1 cellular context compared by ENCODE assay signal in the genomic region with DNA sequence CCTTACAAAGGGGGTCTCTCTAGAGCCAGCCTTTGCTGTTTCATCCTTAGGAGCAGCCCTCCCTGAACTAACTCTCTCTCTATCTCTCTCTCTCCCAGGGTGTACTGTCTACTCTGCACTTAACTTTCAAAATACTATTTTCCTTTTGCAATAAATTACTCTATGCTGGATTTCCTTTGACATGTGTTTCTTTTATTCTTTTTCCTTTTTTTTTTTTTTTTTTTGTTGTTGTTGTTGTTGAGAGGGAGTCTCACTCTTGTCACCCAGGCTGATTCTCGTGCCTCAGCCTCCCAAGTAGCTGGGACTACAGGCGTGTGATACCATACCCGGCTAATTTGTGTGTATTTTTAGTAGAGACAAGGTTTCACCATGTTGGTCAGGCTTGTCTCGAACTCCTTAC.
TF ChIP-seq lines count a peak whose summit lies in the region.

No MANE protein-coding gene starts in this region.

TF ChIP-seq in GM23338, 12 proteins besides CTCF, POLR2A, EP300 and RAD21 (continued from another document):
- TF ChIP-seq, protein P1, sequence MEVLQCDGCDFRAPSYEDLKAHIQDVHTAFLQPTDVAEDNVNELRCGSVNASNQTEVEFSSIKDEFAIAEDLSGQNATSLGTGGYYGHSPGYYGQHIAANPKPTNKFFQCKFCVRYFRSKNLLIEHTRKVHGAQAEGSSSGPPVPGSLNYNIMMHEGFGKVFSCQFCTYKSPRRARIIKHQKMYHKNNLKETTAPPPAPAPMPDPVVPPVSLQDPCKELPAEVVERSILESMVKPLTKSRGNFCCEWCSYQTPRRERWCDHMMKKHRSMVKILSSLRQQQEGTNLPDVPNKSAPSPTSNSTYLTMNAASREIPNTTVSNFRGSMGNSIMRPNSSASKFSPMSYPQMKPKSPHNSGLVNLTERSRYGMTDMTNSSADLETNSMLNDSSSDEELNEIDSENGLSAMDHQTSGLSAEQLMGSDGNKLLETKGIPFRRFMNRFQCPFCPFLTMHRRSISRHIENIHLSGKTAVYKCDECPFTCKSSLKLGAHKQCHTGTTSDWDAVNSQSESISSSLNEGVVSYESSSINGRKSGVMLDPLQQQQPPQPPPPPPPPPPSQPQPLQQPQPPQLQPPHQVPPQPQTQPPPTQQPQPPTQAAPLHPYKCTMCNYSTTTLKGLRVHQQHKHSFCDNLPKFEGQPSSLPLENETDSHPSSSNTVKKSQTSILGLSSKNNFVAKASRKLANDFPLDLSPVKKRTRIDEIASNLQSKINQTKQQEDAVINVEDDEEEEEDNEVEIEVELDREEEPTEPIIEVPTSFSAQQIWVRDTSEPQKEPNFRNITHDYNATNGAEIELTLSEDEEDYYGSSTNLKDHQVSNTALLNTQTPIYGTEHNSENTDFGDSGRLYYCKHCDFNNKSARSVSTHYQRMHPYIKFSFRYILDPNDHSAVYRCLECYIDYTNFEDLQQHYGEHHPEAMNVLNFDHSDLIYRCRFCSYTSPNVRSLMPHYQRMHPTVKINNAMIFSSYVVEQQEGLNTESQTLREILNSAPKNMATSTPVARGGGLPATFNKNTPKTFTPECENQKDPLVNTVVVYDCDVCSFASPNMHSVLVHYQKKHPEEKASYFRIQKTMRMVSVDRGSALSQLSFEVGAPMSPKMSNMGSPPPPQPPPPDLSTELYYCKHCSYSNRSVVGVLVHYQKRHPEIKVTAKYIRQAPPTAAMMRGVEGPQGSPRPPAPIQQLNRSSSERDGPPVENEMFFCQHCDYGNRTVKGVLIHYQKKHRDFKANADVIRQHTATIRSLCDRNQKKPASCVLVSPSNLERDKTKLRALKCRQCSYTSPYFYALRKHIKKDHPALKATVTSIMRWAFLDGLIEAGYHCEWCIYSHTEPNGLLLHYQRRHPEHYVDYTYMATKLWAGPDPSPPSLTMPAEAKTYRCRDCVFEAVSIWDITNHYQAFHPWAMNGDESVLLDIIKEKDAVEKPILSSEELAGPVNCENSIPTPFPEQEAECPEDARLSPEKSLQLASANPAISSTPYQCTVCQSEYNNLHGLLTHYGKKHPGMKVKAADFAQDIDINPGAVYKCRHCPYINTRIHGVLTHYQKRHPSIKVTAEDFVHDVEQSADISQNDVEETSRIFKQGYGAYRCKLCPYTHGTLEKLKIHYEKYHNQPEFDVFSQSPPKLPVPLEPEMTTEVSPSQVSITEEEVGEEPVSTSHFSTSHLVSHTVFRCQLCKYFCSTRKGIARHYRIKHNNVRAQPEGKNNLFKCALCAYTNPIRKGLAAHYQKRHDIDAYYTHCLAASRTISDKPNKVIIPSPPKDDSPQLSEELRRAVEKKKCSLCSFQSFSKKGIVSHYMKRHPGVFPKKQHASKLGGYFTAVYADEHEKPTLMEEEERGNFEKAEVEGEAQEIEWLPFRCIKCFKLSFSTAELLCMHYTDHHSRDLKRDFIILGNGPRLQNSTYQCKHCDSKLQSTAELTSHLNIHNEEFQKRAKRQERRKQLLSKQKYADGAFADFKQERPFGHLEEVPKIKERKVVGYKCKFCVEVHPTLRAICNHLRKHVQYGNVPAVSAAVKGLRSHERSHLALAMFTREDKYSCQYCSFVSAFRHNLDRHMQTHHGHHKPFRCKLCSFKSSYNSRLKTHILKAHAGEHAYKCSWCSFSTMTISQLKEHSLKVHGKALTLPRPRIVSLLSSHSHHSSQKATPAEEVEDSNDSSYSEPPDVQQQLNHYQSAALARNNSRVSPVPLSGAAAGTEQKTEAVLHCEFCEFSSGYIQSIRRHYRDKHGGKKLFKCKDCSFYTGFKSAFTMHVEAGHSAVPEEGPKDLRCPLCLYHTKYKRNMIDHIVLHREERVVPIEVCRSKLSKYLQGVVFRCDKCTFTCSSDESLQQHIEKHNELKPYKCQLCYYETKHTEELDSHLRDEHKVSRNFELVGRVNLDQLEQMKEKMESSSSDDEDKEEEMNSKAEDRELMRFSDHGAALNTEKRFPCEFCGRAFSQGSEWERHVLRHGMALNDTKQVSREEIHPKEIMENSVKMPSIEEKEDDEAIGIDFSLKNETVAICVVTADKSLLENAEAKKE (CRISPR knock-in tag; IDR thresholded peaks at IDR 0.05): no peak
- TF ChIP-seq, protein P2, sequence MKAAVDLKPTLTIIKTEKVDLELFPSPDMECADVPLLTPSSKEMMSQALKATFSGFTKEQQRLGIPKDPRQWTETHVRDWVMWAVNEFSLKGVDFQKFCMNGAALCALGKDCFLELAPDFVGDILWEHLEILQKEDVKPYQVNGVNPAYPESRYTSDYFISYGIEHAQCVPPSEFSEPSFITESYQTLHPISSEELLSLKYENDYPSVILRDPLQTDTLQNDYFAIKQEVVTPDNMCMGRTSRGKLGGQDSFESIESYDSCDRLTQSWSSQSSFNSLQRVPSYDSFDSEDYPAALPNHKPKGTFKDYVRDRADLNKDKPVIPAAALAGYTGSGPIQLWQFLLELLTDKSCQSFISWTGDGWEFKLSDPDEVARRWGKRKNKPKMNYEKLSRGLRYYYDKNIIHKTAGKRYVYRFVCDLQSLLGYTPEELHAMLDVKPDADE (IDR thresholded peaks at IDR 0.05): no peak
- TF ChIP-seq ZNF331 (CRISPR knock-in tag; IDR thresholded peaks at IDR 0.05; ENCODE audit: low read depth): no peak
- no peak for TF ChIP-seq EZH2phosphoT487 (IDR thresholded peaks at IDR 0.05; ENCODE audit: unreplicated experiment)
- TF ChIP-seq, protein P3, sequence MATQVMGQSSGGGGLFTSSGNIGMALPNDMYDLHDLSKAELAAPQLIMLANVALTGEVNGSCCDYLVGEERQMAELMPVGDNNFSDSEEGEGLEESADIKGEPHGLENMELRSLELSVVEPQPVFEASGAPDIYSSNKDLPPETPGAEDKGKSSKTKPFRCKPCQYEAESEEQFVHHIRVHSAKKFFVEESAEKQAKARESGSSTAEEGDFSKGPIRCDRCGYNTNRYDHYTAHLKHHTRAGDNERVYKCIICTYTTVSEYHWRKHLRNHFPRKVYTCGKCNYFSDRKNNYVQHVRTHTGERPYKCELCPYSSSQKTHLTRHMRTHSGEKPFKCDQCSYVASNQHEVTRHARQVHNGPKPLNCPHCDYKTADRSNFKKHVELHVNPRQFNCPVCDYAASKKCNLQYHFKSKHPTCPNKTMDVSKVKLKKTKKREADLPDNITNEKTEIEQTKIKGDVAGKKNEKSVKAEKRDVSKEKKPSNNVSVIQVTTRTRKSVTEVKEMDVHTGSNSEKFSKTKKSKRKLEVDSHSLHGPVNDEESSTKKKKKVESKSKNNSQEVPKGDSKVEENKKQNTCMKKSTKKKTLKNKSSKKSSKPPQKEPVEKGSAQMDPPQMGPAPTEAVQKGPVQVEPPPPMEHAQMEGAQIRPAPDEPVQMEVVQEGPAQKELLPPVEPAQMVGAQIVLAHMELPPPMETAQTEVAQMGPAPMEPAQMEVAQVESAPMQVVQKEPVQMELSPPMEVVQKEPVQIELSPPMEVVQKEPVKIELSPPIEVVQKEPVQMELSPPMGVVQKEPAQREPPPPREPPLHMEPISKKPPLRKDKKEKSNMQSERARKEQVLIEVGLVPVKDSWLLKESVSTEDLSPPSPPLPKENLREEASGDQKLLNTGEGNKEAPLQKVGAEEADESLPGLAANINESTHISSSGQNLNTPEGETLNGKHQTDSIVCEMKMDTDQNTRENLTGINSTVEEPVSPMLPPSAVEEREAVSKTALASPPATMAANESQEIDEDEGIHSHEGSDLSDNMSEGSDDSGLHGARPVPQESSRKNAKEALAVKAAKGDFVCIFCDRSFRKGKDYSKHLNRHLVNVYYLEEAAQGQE (IDR thresholded peaks at IDR 0.05; ENCODE audit: unreplicated experiment): no peak
- no peak for TF ChIP-seq NANOG (IDR thresholded peaks at IDR 0.05; ENCODE audit: borderline replicate concordance)
- TF ChIP-seq POLR2AphosphoS5 (IDR thresholded peaks at IDR 0.05; ENCODE audit: low read depth): no peak
- TF ChIP-seq ZNF114 (CRISPR knock-in tag; IDR thresholded peaks at IDR 0.05): no peak
- TF ChIP-seq EZH2 (IDR thresholded peaks at IDR 0.05; ENCODE audit: low read depth, unreplicated experiment): no peak
